Comparison of ENCODE assay signal across 8 cellular contexts in the genomic region with DNA sequence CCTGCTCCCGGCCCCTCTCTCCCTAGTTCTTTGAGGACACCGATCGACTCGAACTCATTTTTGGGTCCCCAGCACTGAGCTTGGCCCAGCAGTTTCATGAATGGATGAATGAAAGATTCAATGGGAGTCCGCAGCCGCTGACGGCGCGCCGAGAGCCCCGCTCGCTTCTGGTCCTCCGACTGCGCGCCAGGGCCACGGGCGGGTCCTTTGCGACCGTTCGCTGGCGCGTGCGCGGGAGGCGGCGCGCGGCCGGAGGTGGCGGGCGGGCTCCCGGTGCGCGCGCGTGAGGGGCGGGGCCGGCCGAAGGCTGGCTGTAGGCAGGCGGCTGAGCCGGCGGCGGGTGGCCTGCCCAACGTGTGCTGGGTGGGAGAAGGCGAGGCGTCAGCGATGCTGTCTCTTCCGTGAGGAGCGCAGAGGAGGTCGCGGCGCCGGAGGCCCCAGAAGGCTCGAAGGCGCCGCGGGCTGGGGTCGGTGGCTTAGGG. TPM values are rescaled to one million over a fixed set of nuclear protein-coding genes. Genes with fewer than 3 reads are reported as not detected.
DNase-seq lines count a peak whose midpoint lies in the region; TF ChIP-seq lines count a peak whose summit lies in the region.

A gene (plus strand): TSS at position 314 of the 482 bp plus-strand sequence. CDS start 284 bp downstream, outside the sequence.

- H2AFZ ChIP-seq in neural cell (ENCODE audit: low read depth, low read length): peak within 1 kb of the TSS; percentile 70

- H3K9me2 ChIP-seq in neural cell (ENCODE audit: insufficient read depth, low read length): no peaks in the 10 kb centered on the region

- peak within 1 kb of the TSS; percentile 59 for H3K27ac ChIP-seq in neural cell (ENCODE audit: low read length)

- peak within 1 kb of the TSS; percentile 87 for H3K4me3 ChIP-seq in fibroblast of villous mesenchyme (ENCODE audit: low read depth, low read length)
- peak within 1 kb of the TSS; percentile 76 for H3K4me3 ChIP-seq in neural cell (ENCODE audit: low read length)

- H3K4me3 Mint-ChIP-seq in stimulated activated naive CD8-positive, alpha-beta T cell treated with anti-CD3 and anti-CD28 coated beads, Interleukin-15, Interleukin-2, amounts not matched to agents 100 ng/mL and 50 ng/mL, for 24 hours: peak within 1 kb of the TSS; percentile 97

- peaks cover 12% of the 10 kb centered on the region for H3K36me3 Mint-ChIP-seq in stimulated activated naive CD8-positive, alpha-beta T cell treated with anti-CD3 and anti-CD28 coated beads, Interleukin-15, Interleukin-2, amounts not matched to agents 100 ng/mL and 50 ng/mL, for 24 hours (ENCODE audit: low read depth)

- peaks cover 4% of the 10 kb centered on the region for H3F3A ChIP-seq in neural cell (ENCODE audit: insufficient read depth, low read length, poor library complexity, severe bottlenecking)

- TF ChIP-seq EP300 in neural cell (conservative IDR thresholded peaks at IDR 0.05; ENCODE audit: poor library complexity, severe bottlenecking): peak; percentile 20

- H3K9me3 Mint-ChIP-seq in stimulated activated naive CD8-positive, alpha-beta T cell treated with anti-CD3 and anti-CD28 coated beads, Interleukin-15, Interleukin-2, amounts not matched to agents 100 ng/mL and 50 ng/mL, for 24 hours: no peaks in the 10 kb centered on the region

- H3K27me3 ChIP-seq in neural cell (ENCODE audit: insufficient read depth, low read depth, low read length): no peaks in the 10 kb centered on the region

- TF ChIP-seq CTCF in fibroblast of villous mesenchyme (IDR thresholded peaks at IDR 0.05; ENCODE audit: insufficient read depth, low read depth, low read length) (no peak), neural cell (IDR thresholded peaks at IDR 0.05; ENCODE audit: poor library complexity, severe bottlenecking) (peak; percentile 11)

- no peaks in the 10 kb centered on the region for H3K9me3 ChIP-seq in neural cell (ENCODE audit: low read length)

- H3K4me2 ChIP-seq in neural cell (ENCODE audit: low read length): peak within 1 kb of the TSS; percentile 98

- peak; percentile 91 for DNase-seq in EH (ENCODE audit: low read depth)
- peak; percentile 84 for DNase-seq in H4 (ENCODE audit: low spot score)
- peak; percentile 91 for DNase-seq in LoVo (ENCODE audit: low spot score)
- peak; percentile 78 for DNase-seq in activated effector memory CD4-positive, alpha-beta T cell treated with Interleukin-2 at 50 U/mL for 16 hours
- peak; percentile 87 for DNase-seq in fibroblast of villous mesenchyme (ENCODE audit: low read depth)

- peak; percentile 28 for TF ChIP-seq RAD21 in neural cell (conservative IDR thresholded peaks at IDR 0.05)

- no peaks in the 10 kb centered on the region for H3K36me3 ChIP-seq in neural cell (ENCODE audit: insufficient read depth, low read length)

- H3K27ac Mint-ChIP-seq in stimulated activated naive CD8-positive, alpha-beta T cell treated with anti-CD3 and anti-CD28 coated beads, Interleukin-15, Interleukin-2, amounts not matched to agents 100 ng/mL and 50 ng/mL, for 24 hours: peak within 1 kb of the TSS; percentile 90

- no peaks in the 10 kb centered on the region for H3K27me3 Mint-ChIP-seq in stimulated activated naive CD8-positive, alpha-beta T cell treated with anti-CD3 and anti-CD28 coated beads, Interleukin-15, Interleukin-2, amounts not matched to agents 100 ng/mL and 50 ng/mL, for 24 hours

- H4K20me1 ChIP-seq in neural cell (ENCODE audit: insufficient read depth): no peaks in the 10 kb centered on the region

- H3K9ac ChIP-seq in neural cell (ENCODE audit: low read length): peak within 1 kb of the TSS; percentile 68

- peaks cover 32% of the 10 kb centered on the region for H3K4me1 Mint-ChIP-seq in stimulated activated naive CD8-positive, alpha-beta T cell treated with anti-CD3 and anti-CD28 coated beads, Interleukin-15, Interleukin-2, amounts not matched to agents 100 ng/mL and 50 ng/mL, for 24 hours (ENCODE audit: low read depth)

- H3K79me2 ChIP-seq in neural cell (replicated peaks; ENCODE audit: insufficient read depth, low read length): peaks cover 29% of the 10 kb centered on the region

- peak; percentile 83 for TF ChIP-seq POLR2A in Raji (IDR thresholded peaks at IDR 0.05; ENCODE audit: insufficient read depth, low read depth, low read length)

TF ChIP-seq in neural cell, 6 proteins besides CTCF, POLR2A, EP300 and RAD21:
- TF ChIP-seq SMC3 (conservative IDR thresholded peaks at IDR 0.05; ENCODE audit: poor library complexity): peak; percentile 24
- TF ChIP-seq, protein P1, sequence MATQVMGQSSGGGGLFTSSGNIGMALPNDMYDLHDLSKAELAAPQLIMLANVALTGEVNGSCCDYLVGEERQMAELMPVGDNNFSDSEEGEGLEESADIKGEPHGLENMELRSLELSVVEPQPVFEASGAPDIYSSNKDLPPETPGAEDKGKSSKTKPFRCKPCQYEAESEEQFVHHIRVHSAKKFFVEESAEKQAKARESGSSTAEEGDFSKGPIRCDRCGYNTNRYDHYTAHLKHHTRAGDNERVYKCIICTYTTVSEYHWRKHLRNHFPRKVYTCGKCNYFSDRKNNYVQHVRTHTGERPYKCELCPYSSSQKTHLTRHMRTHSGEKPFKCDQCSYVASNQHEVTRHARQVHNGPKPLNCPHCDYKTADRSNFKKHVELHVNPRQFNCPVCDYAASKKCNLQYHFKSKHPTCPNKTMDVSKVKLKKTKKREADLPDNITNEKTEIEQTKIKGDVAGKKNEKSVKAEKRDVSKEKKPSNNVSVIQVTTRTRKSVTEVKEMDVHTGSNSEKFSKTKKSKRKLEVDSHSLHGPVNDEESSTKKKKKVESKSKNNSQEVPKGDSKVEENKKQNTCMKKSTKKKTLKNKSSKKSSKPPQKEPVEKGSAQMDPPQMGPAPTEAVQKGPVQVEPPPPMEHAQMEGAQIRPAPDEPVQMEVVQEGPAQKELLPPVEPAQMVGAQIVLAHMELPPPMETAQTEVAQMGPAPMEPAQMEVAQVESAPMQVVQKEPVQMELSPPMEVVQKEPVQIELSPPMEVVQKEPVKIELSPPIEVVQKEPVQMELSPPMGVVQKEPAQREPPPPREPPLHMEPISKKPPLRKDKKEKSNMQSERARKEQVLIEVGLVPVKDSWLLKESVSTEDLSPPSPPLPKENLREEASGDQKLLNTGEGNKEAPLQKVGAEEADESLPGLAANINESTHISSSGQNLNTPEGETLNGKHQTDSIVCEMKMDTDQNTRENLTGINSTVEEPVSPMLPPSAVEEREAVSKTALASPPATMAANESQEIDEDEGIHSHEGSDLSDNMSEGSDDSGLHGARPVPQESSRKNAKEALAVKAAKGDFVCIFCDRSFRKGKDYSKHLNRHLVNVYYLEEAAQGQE (IDR thresholded peaks at IDR 0.05; ENCODE audit: borderline replicate concordance): peak; percentile 22
- no peak for TF ChIP-seq EZH2 (IDR thresholded peaks at IDR 0.05; ENCODE audit: borderline replicate concordance, insufficient read depth, low read length, poor library complexity, severe bottlenecking)
- peak; percentile 87 for TF ChIP-seq MXI1 (conservative IDR thresholded peaks at IDR 0.05; ENCODE audit: poor library complexity, severe bottlenecking)
- TF ChIP-seq POLR2AphosphoS5 (IDR thresholded peaks at IDR 0.05): peak; percentile 86
- TF ChIP-seq TAF1 (IDR thresholded peaks at IDR 0.05; ENCODE audit: low read depth): peak; percentile 37
TF ChIP-seq in neural cell: peak in this region for 5.

RNA-seq across cellular contexts. Expression of the gene that starts here (rescaled TPM):
- total RNA-seq in H4 (2014; rRNA removed; shearing (Covaris generic)): 8.8 and 9.6 TPM in 2 replicates
- total RNA-seq in fibroblast of villous mesenchyme: 34.5 and 39.0 TPM in 2 replicates
- 22.2 and 30.7 TPM in 2 replicates for polyA plus RNA-seq in neural cell
- 54.2 and 56.5 TPM in 2 replicates for polyA minus RNA-seq in neural cell

Comparison
In these comparisons a context has a peak if more than half of its experiments do, and no peak if none do; other contexts are left out.
1. Peak in every context shown above with its lines: DNase-seq, H3K4me3 ChIP-seq and H3K27ac ChIP-seq.